In genomic region chr3:147521646-147522045, GRCh38 we compare ENCODE assay signal across 17 cellular contexts.
DNase-seq lines count a peak whose midpoint lies in the region; ATAC-seq and TF ChIP-seq lines count a peak whose summit lies in the region.
"Had no signal": no experiment of that assay in that cellular context is flagged by ENCODE, and none has a peak within 500 bp of the region (broad histone marks: within the 10 kb centered on the region; RNA-seq: fewer than 3 reads in every experiment).

No MANE protein-coding gene starts in this region.

- no peaks in the 10 kb centered on the region for H3K36me3 ChIP-seq in BJ (ENCODE audit: control insufficient read depth, insufficient read depth, low read length)
- no peaks in the 10 kb centered on the region for H3K36me3 ChIP-seq in brain microvascular endothelial cell (replicated peaks)
- H3K36me3 ChIP-seq in left ventricle myocardium inferior: no peaks in the 10 kb centered on the region
- no peaks in the 10 kb centered on the region for H3K36me3 ChIP-seq in CD4-positive, alpha-beta memory T cell (ENCODE audit: insufficient read depth, low read length)
- H3K36me3 ChIP-seq: upper lobe of right lung had no signal

- H3K4me1 ChIP-seq in left ventricle myocardium inferior (no peaks in the 10 kb centered on the region), right cardiac atrium (ENCODE audit: control insufficient read depth, insufficient read depth, low read length) (no peaks in the 10 kb centered on the region)
- H3K4me1 ChIP-seq in CD4-positive, alpha-beta memory T cell (ENCODE audit: insufficient read depth, low read length): no peaks in the 10 kb centered on the region
- H3K4me1 ChIP-seq: upper lobe of right lung had no signal

- no peaks in the 10 kb centered on the region for H3K27me3 Mint-ChIP-seq in CD4-positive, alpha-beta memory T cell
- H3K27me3 Mint-ChIP-seq: effector memory CD8-positive, alpha-beta T cell had no signal

- no peaks in the 10 kb centered on the region for H3K36me3 Mint-ChIP-seq in CD4-positive, alpha-beta memory T cell
- H3K36me3 Mint-ChIP-seq: WTC11 had no signal

- no peak overlapping the region for H3K27ac Mint-ChIP-seq in CD4-positive, alpha-beta memory T cell
- H3K27ac Mint-ChIP-seq: effector memory CD8-positive, alpha-beta T cell; WTC11 had no signal

- POLR2A ChIA-PET in BJ (lab: Charles Lee): no interaction called here
- POLR2A ChIA-PET in CD4-positive, alpha-beta memory T cell (lab: Charles Lee; ENCODE audit: partially characterized antibody): no interaction called here

- H3K4me3 ChIP-seq in BJ (ENCODE audit: low read depth, low read length): no peak overlapping the region
- H3K4me3 ChIP-seq in brain microvascular endothelial cell (ENCODE audit: low read depth, low read length): no peak overlapping the region
- H3K4me3 ChIP-seq in left ventricle myocardium inferior: no peak overlapping the region
- H3K4me3 ChIP-seq in CD4-positive, alpha-beta memory T cell (ENCODE audit: low read length in 2 of 2): no peak overlapping the region
- no peak overlapping the region for H3K4me3 ChIP-seq in right cardiac atrium (ENCODE audit: low read length)
- H3K4me3 ChIP-seq: upper lobe of right lung had no signal

- peaks cover 0 to 18% (median 6%) of the 10 kb centered on the region in 8 donors for H3K9me3 Mint-ChIP-seq in CD4-positive, alpha-beta memory T cell
- H3K9me3 Mint-ChIP-seq: WTC11 had no signal

- H3K4me3 Mint-ChIP-seq in CD4-positive, alpha-beta memory T cell: no peak overlapping the region
- H3K4me3 Mint-ChIP-seq: effector memory CD8-positive, alpha-beta T cell; WTC11 had no signal

- H3K9me3 ChIP-seq in left ventricle myocardium inferior (replicated peaks): peaks cover 31% of the 10 kb centered on the region
- no peaks in the 10 kb centered on the region for H3K9me3 ChIP-seq in CD4-positive, alpha-beta memory T cell (ENCODE audit: control insufficient read depth in 1 of 2, low read length in 2 of 2)
- H3K9me3 ChIP-seq in right cardiac atrium (ENCODE audit: control insufficient read depth, low read length): no peaks in the 10 kb centered on the region
- H3K9me3 ChIP-seq: upper lobe of right lung had no signal

- TF ChIP-seq CTCF in BJ (IDR thresholded peaks at IDR 0.05; ENCODE audit: insufficient read depth, low read depth, low read length): no peak
- TF ChIP-seq CTCF in brain microvascular endothelial cell (IDR thresholded peaks at IDR 0.05; ENCODE audit: low read depth, low read length, missing control alignments): no peak
- no peak for TF ChIP-seq CTCF in left ventricle myocardium inferior (IDR thresholded peaks at IDR 0.05; ENCODE audit: borderline replicate concordance)

- H3K27me3 ChIP-seq in BJ (ENCODE audit: control insufficient read depth, insufficient read depth, low read length) (no peaks in the 10 kb centered on the region), brain microvascular endothelial cell (replicated peaks) (no peaks in the 10 kb centered on the region), left ventricle myocardium inferior (ENCODE audit: low read depth) (no peaks in the 10 kb centered on the region), right cardiac atrium (ENCODE audit: control insufficient read depth, insufficient read depth) (no peaks in the 10 kb centered on the region)
- H3K27me3 ChIP-seq in CD4-positive, alpha-beta memory T cell (ENCODE audit: insufficient read depth, low read length): no peaks in the 10 kb centered on the region
- H3K27me3 ChIP-seq: upper lobe of right lung had no signal

- H3K4me1 Mint-ChIP-seq in CD4-positive, alpha-beta memory T cell: no peaks in the 10 kb centered on the region

- CTCF ChIA-PET in BJ (lab: Yijun Ruan, JAX): no interaction called here
- CTCF ChIA-PET in CD4-positive, alpha-beta memory T cell (lab: Charles Lee; ENCODE audit: partially characterized antibody): no interaction called here

- DNase-seq in BJ (ENCODE audit: low read depth) (peak; percentile 9), LHCN-M2 (ENCODE audit: low read depth) (peak; percentile 79), brain microvascular endothelial cell (peak; percentile 7), iris pigment epithelial cell (ENCODE audit: low read depth) (peak; percentile 57), left ventricle myocardium inferior (no peak), right cardiac atrium (no peak), COLO668 (lab: John Stamatoyannopoulos, UW; ENCODE audit: unreplicated experiment) (no peak)
- no peak for DNase-seq in CD4-positive, alpha-beta memory T cell
- DNase-seq: activated gamma-delta T cell treated with Interleukin-2 at 50 U/mL for 16 hours; effector memory CD8-positive, alpha-beta T cell; islet precursor cell; mesendoderm; NCI-H2029; NCI-H69; stimulated activated naive CD4-positive, alpha-beta T cell treated with Interleukin-2 at 50 U/mL for 16 hours; upper lobe of right lung had no signal

- intact Hi-C loops in left ventricle myocardium inferior (cut with micrococcal nuclease) (no loop called here), right cardiac atrium (cut with DNase I) (no loop called here)
- intact Hi-C loops in CD4-positive, alpha-beta memory T cell (cut with micrococcal nuclease): no loop called here

- WGBS in right cardiac atrium: 73% methylated on average over 3 of the region's 3 CpGs

- in situ Hi-C loops in brain microvascular endothelial cell (cut with HindIII; ENCODE audit: low pct_ligation_motif_present, low sequenced_read_pairs): no loop called here

- H3K27ac ChIP-seq in brain microvascular endothelial cell (no peak overlapping the region), left ventricle myocardium inferior (replicated peaks) (no peak overlapping the region), right cardiac atrium (ENCODE audit: low read length) (no peak overlapping the region)
- H3K27ac ChIP-seq in CD4-positive, alpha-beta memory T cell (ENCODE audit: low read depth, low read length): no peak overlapping the region
- H3K27ac ChIP-seq: upper lobe of right lung had no signal

- ATAC-seq in right cardiac atrium: no peak
- ATAC-seq: effector memory CD8-positive, alpha-beta T cell; upper lobe of right lung; WTC11 had no signal

Comparison
In these comparisons a context has a peak if more than half of its experiments do, and no peak if none do; other contexts are left out.
1. DNase-seq: peak in BJ (single experiment), LHCN-M2 (single experiment), brain microvascular endothelial cell (single experiment) and iris pigment epithelial cell (single experiment); none in left ventricle myocardium inferior (single experiment), CD4-positive, alpha-beta memory T cell (0 of 5), right cardiac atrium (0 of 3) and COLO668 (single experiment).